8 cellular contexts compared by ENCODE assay signal in genomic region chr18:44507729-44508325, GRCh38.
DNase-seq lines count a peak whose midpoint lies in the region; ATAC-seq and TF ChIP-seq lines count a peak whose summit lies in the region.

No MANE protein-coding gene starts in this region.

- no peak overlapping the region for H3K27ac Mint-ChIP-seq in activated naive CD8-positive, alpha-beta T cell treated with anti-CD3 and anti-CD28 coated beads, Interleukin-2, amount 50 U/mL, for 24 hours

- no peaks in the 10 kb centered on the region for H3K27me3 Mint-ChIP-seq in activated naive CD8-positive, alpha-beta T cell treated with anti-CD3 and anti-CD28 coated beads, Interleukin-2, amount 50 U/mL, for 24 hours

- H3K36me3 Mint-ChIP-seq in activated naive CD8-positive, alpha-beta T cell treated with anti-CD3 and anti-CD28 coated beads, Interleukin-2, amount 50 U/mL, for 24 hours (ENCODE audit: low read depth): no peaks in the 10 kb centered on the region

- peaks cover 16 to 18% of the 10 kb centered on the region in 2 experiments for H3K4me1 ChIP-seq in neutrophil (ENCODE audit: control insufficient read depth in 1 of 2, insufficient read depth in 1 of 2, low read depth in 1 of 2, low read length in 1 of 2)
- no peaks in the 10 kb centered on the region for H3K4me1 ChIP-seq in uterus

- peak overlapping the region; percentile 68 for H3K27ac ChIP-seq in neutrophil
- H3K27ac ChIP-seq in uterus: no peak overlapping the region

- H3K9me3 ChIP-seq in neutrophil (no peaks in the 10 kb centered on the region), uterus (no peaks in the 10 kb centered on the region)

- H3K4me1 Mint-ChIP-seq in activated naive CD8-positive, alpha-beta T cell treated with anti-CD3 and anti-CD28 coated beads, Interleukin-2, amount 50 U/mL, for 24 hours: peaks cover 9% of the 10 kb centered on the region

- H3K27me3 ChIP-seq in neutrophil (no peaks in the 10 kb centered on the region), uterus (no peaks in the 10 kb centered on the region)

- CTCF ChIA-PET in HEK293T (lab: Yijun Ruan, JAX): no interaction called here

- intact Hi-C loops in uterus (cut with DNase I; ENCODE audit: low total_unique reads): no loop called here

- H3K4me3 Mint-ChIP-seq in activated naive CD8-positive, alpha-beta T cell treated with anti-CD3 and anti-CD28 coated beads, Interleukin-2, amount 50 U/mL, for 24 hours: no peak overlapping the region

- H3K4me3 ChIP-seq in neutrophil (ENCODE audit: low read depth in 1 of 2, low read length in 1 of 2): peak overlapping the region in 1 of 2 experiments; percentile 27
- no peak overlapping the region for H3K4me3 ChIP-seq in uterus

- no peak for TF ChIP-seq POLR2A in uterus (IDR thresholded peaks at IDR 0.05)

- peak; percentile 27 for DNase-seq in activated naive CD8-positive, alpha-beta T cell treated with anti-CD3 and anti-CD28 coated beads, Interleukin-2, amount 50 U/mL, for 24 hours
- DNase-seq in dedifferentiated amniotic fluid mesenchymal stem cell (ENCODE audit: extremely low spot score) (no peak), HEK293T (ENCODE audit: extremely low spot score) (no peak), kidney glomerular epithelial cell (lab: John Stamatoyannopoulos, UW) (no peak), uterus (no peak)

- H3K9me3 Mint-ChIP-seq in activated naive CD8-positive, alpha-beta T cell treated with anti-CD3 and anti-CD28 coated beads, Interleukin-2, amount 50 U/mL, for 24 hours: no peaks in the 10 kb centered on the region

- TF ChIP-seq CTCF in neutrophil (IDR thresholded peaks at IDR 0.05) (no peak), uterus (IDR thresholded peaks at IDR 0.05) (no peak)

- POLR2A ChIA-PET in HEK293T (lab: Yijun Ruan, JAX): no interaction called here

- peak; percentile 93 for ATAC-seq in GM18907 (IDR thresholded peaks at IDR 0.05; ENCODE audit: unreplicated experiment)
- ATAC-seq in HG03135 (IDR thresholded peaks at IDR 0.05; ENCODE audit: unreplicated experiment): peak; percentile 81
- ATAC-seq in activated naive CD8-positive, alpha-beta T cell treated with anti-CD3 and anti-CD28 coated beads, Interleukin-2, amount 50 U/mL, for 24 hours: peak; percentile 82

- no peaks in the 10 kb centered on the region for H3K36me3 ChIP-seq in neutrophil
- no peaks in the 10 kb centered on the region for H3K36me3 ChIP-seq in uterus

TF ChIP-seq in HEK293T, 16 proteins besides CTCF, POLR2A, EP300 and RAD21:
- TF ChIP-seq TARDBP (IDR thresholded peaks at IDR 0.05) (no peak), ELF4 (IDR thresholded peaks at IDR 0.05) (no peak), ARNT (IDR thresholded peaks at IDR 0.05) (no peak), PKNOX1 (IDR thresholded peaks at IDR 0.05) (no peak), NFRKB (IDR thresholded peaks at IDR 0.05) (no peak), FOXM1 (IDR thresholded peaks at IDR 0.05; ENCODE audit: borderline replicate concordance) (no peak), CTBP1 (IDR thresholded peaks at IDR 0.05; ENCODE audit: borderline replicate concordance) (no peak), FOXA1 (IDR thresholded peaks at IDR 0.05) (no peak), BHLHE40 (IDR thresholded peaks at IDR 0.05; ENCODE audit: borderline replicate concordance) (no peak), ZNF384 (IDR thresholded peaks at IDR 0.05) (no peak), LEF1 (IDR thresholded peaks at IDR 0.05; ENCODE audit: borderline replicate concordance) (no peak), HDGF (IDR thresholded peaks at IDR 0.05; ENCODE audit: borderline replicate concordance) (no peak), L3MBTL2 (conservative IDR thresholded peaks at IDR 0.05) (no peak), SUZ12 (IDR thresholded peaks at IDR 0.05) (no peak), FOXK2 (IDR thresholded peaks at IDR 0.05) (no peak), SP1 (IDR thresholded peaks at IDR 0.05) (no peak)
